In the genomic region with DNA sequence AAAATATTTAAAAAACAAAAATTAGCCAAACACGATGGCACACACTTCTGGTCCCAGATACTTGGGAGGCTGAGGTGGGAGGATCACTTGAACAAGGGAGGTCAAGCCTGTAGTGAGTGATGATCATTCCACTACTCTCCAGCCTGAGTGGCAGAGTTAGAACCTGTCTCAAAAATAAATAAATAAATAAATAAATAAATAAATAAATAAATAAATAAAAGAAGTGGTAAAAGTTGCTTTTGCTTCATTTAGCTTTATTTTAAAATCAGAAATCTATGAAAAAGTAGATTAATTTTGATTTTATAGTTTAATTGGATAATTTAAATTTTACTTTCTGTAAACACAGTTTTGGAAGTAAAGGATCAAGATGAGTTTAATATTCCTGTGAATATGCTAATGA, we compare ENCODE assay signal across 8 cellular contexts.
"Had no signal": no experiment of that assay in that cellular context is flagged by ENCODE, and none has a peak within 500 bp of the region (broad histone marks: within the 10 kb centered on the region; RNA-seq: fewer than 3 reads in every experiment).

No MANE protein-coding gene starts in this region.

- ATAC-seq: HepG2, K562 had no signal

- H3K4me3 ChIP-seq: K562 had no signal

- DNase-seq: IMR-90, KBM-7, KG1 had no signal

- H3K4me2 ChIP-seq: KMS-11 had no signal

- FAIRE-seq: HepG2, HTR-8/SVneo, K562 had no signal

- H3K27ac ChIP-seq: HL-60, KMS-11 had no signal
